15 cellular contexts compared by ENCODE assay signal in the genomic region with DNA sequence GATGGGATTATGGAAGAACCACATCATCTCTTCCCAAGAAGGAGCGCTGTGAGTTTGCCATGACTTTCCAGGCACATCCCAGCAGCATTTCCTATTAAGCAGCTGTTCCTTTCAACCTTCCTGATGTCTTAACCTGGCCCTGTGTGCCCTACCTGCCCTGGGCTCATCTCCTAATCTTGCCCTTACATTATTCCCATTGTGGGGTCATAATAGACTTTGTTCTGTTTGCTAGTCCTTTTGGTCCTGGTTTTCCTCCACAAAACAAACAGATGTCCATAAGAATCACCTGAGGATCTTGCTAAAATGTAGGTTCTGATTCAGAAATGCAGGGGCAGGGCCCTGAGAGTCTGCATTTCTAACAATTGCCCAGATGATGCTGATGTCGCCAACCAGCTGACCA. TPM values are rescaled to one million over a fixed set of nuclear protein-coding genes. Genes with fewer than 3 reads are reported as not detected.
DNase-seq lines count a peak whose midpoint lies in the region; ATAC-seq and TF ChIP-seq lines count a peak whose summit lies in the region.
"Had no signal": no experiment of that assay in that cellular context is flagged by ENCODE, and none has a peak within 500 bp of the region (broad histone marks: within the 10 kb centered on the region; RNA-seq: fewer than 3 reads in every experiment).

No MANE protein-coding gene starts in this region.

- 70 to 99% (median 94%) methylated on average over 2 of the region's 2 CpGs for WGBS in stomach, 5 donors
- no CpG with 5 or more reads among the region's 2 CpGs for WGBS in neuronal stem cell (ENCODE audit: extremely low coverage in 2 of 2, insufficient read length in 2 of 2, insufficient replicate concordance in 1 of 2), 2 donors

- no peak overlapping the region for H2AK5ac ChIP-seq in neuronal stem cell (ENCODE audit: low read depth, low read length)

- H3K9me2 ChIP-seq in PC-9 (ENCODE audit: insufficient read depth), result no peaks in the 10 kb centered on the region

- H3K14ac ChIP-seq in neuronal stem cell (ENCODE audit: low read length), result no peak overlapping the region

- H3K23ac ChIP-seq in neuronal stem cell (ENCODE audit: low read depth, low read length, poor library complexity), result no peak overlapping the region

- H3K18ac ChIP-seq in neuronal stem cell (ENCODE audit: low read length), result no peak overlapping the region

- no peak for ATAC-seq in natural killer cell treated with Interleukin-12 subunit alpha and Interleukin-12 subunit beta and Interleukin-15 and Interleukin-18, amount 100 ng/mL, for 72 hours
- ATAC-seq in natural killer cell (no peak), HG03442 (IDR thresholded peaks at IDR 0.05; ENCODE audit: unreplicated experiment) (no peak)
- ATAC-seq: CD8-positive, alpha-beta T cell had no signal

- H2BK120ac ChIP-seq in neuronal stem cell (ENCODE audit: low read depth, low read length), result no peak overlapping the region

- no peaks in the 10 kb centered on the region for H3K79me1 ChIP-seq in neuronal stem cell (ENCODE audit: low read depth, low read length)

- no peak overlapping the region for H4K8ac ChIP-seq in neuronal stem cell (ENCODE audit: low read depth, low read length)

- no peaks in the 10 kb centered on the region for H3K9me3 Mint-ChIP-seq in natural killer cell treated with Interleukin-12 subunit alpha and Interleukin-12 subunit beta and Interleukin-15 and Interleukin-18, amount 100 ng/mL, for 72 hours
- H3K9me3 Mint-ChIP-seq in natural killer cell, result no peaks in the 10 kb centered on the region
- H3K9me3 Mint-ChIP-seq in neural crest cell, result no peaks in the 10 kb centered on the region
- H3K9me3 Mint-ChIP-seq: CD8-positive, alpha-beta T cell; IgD-negative memory B cell had no signal

- DNase-seq in natural killer cell treated with Interleukin-12 subunit alpha and Interleukin-12 subunit beta and Interleukin-15 and Interleukin-18, amount 100 ng/mL, for 72 hours (ENCODE audit: low spot score), result no peak
- DNase-seq in natural killer cell, result no peak
- DNase-seq in PC-9, result no peak
- no peak for DNase-seq in neural crest cell (ENCODE audit: low read depth, low spot score)
- DNase-seq in stomach, result no peak
- no peak for DNase-seq in neuronal stem cell (ENCODE audit: low spot score)
- DNase-seq: CD8-positive, alpha-beta T cell; COR-L47; DMS153; DMS79 treated with DMSO at 0.1 percent for 48 hours; GDM1; HCEC 1CT had no signal

- H2AFZ ChIP-seq in PC-9, result no peak overlapping the region
- H2AFZ ChIP-seq in neuronal stem cell (ENCODE audit: low read length), result no peak overlapping the region

- TF ChIP-seq EP300 in stomach (IDR thresholded peaks at IDR 0.05), result no peak

- H3K4ac ChIP-seq in neuronal stem cell (ENCODE audit: low read length), result no peak overlapping the region

- no peak overlapping the region for H2BK5ac ChIP-seq in neuronal stem cell (ENCODE audit: low read length)

- peaks cover 39 to 46% of the 10 kb centered on the region in 2 donors for H3K4me1 Mint-ChIP-seq in natural killer cell treated with Interleukin-12 subunit alpha and Interleukin-12 subunit beta and Interleukin-15 and Interleukin-18, amount 100 ng/mL, for 72 hours (ENCODE audit: low read depth in 2 of 2)
- H3K4me1 Mint-ChIP-seq in natural killer cell, result peaks cover 0 to 8% of the 10 kb centered on the region in 2 donors
- H3K4me1 Mint-ChIP-seq in neural crest cell, result peaks cover 10% of the 10 kb centered on the region

- no peak overlapping the region for H2BK12ac ChIP-seq in neuronal stem cell (ENCODE audit: low read length)

- peaks cover 23% of the 10 kb centered on the region for H3F3A ChIP-seq in PC-9 (ENCODE audit: insufficient read depth, low read depth)

- H3K4me1 ChIP-seq in PC-9 (replicated peaks; ENCODE audit: insufficient read depth), result peaks cover 60% of the 10 kb centered on the region
- peaks cover 0 to 24% (median 13%) of the 10 kb centered on the region in 4 donors for H3K4me1 ChIP-seq in stomach
- H3K4me1 ChIP-seq in neuronal stem cell (ENCODE audit: control insufficient read depth in 2 of 2, insufficient read depth in 1 of 2, low read depth in 1 of 2, low read length in 2 of 2), result peaks cover 0 to 2% of the 10 kb centered on the region in 2 donors

- CTCF ChIA-PET in PC-9 (lab: Charles Lee), result no interaction called here

- H3K36me3 ChIP-seq in PC-9 (ENCODE audit: low read depth) (no peaks in the 10 kb centered on the region), stomach (no peaks in the 10 kb centered on the region), neuronal stem cell (replicated peaks in 1 of 2; ENCODE audit: control insufficient read depth in 2 of 2, insufficient read depth in 2 of 2, low read length in 2 of 2) (no peaks in the 10 kb centered on the region)

- no peaks in the 10 kb centered on the region for H3K36me3 Mint-ChIP-seq in natural killer cell treated with Interleukin-12 subunit alpha and Interleukin-12 subunit beta and Interleukin-15 and Interleukin-18, amount 100 ng/mL, for 72 hours
- no peaks in the 10 kb centered on the region for H3K36me3 Mint-ChIP-seq in natural killer cell
- H3K36me3 Mint-ChIP-seq in neural crest cell (ENCODE audit: low read depth), result no peaks in the 10 kb centered on the region
- H3K36me3 Mint-ChIP-seq: CD14-positive monocyte; CD8-positive, alpha-beta T cell; IgD-negative memory B cell had no signal

- no peaks in the 10 kb centered on the region for H4K20me1 ChIP-seq in PC-9 (ENCODE audit: insufficient read depth)

- BruUV-seq in PC-9 (replicated peaks; lab: Mats Ljungman, UMichigan), result no TSS peak

- no peak overlapping the region for H4K91ac ChIP-seq in neuronal stem cell (ENCODE audit: low read depth, low read length, poor library complexity)

- no peaks in the 10 kb centered on the region for H3K79me2 ChIP-seq in PC-9 (ENCODE audit: low read depth)

- no peak overlapping the region for H2BK15ac ChIP-seq in neuronal stem cell (ENCODE audit: low read length)

- H3K4me2 ChIP-seq in PC-9, result no peak overlapping the region
- H3K4me2 ChIP-seq in neuronal stem cell (ENCODE audit: insufficient read depth, low read length, poor library complexity, severe bottlenecking), result no peak overlapping the region

- TF ChIP-seq POLR2A in stomach (IDR thresholded peaks at IDR 0.05), result no peak

- no peaks in the 10 kb centered on the region for H3K27me3 Mint-ChIP-seq in natural killer cell treated with Interleukin-12 subunit alpha and Interleukin-12 subunit beta and Interleukin-15 and Interleukin-18, amount 100 ng/mL, for 72 hours
- H3K27me3 Mint-ChIP-seq in natural killer cell (ENCODE audit: low read depth in 2 of 2) (peaks cover 0 to under 1% of the 10 kb centered on the region in 2 donors), neural crest cell (ENCODE audit: low read depth) (no peaks in the 10 kb centered on the region)

- no peak overlapping the region for H3K9ac ChIP-seq in neuronal stem cell (ENCODE audit: low read depth, low read length, poor library complexity)

- H3K4me3 ChIP-seq in PC-9 (no peak overlapping the region), stomach (no peak overlapping the region), neuronal stem cell (ENCODE audit: low read length in 2 of 2) (no peak overlapping the region)

- H3K27ac ChIP-seq in PC-9, result peak overlapping the region; percentile 99
- no peak overlapping the region for H3K27ac ChIP-seq in stomach
- H3K27ac ChIP-seq in neuronal stem cell (replicated peaks; ENCODE audit: low read length), result no peak overlapping the region

- H3K27me3 ChIP-seq in PC-9 (ENCODE audit: insufficient read depth, low read depth), result no peaks in the 10 kb centered on the region
- H3K27me3 ChIP-seq in stomach, result no peaks in the 10 kb centered on the region
- H3K27me3 ChIP-seq in neuronal stem cell (ENCODE audit: control insufficient read depth in 3 of 3, insufficient read depth in 3 of 3, low read depth in 1 of 3, low read length in 3 of 3), result no peaks in the 10 kb centered on the region

- H3K27ac Mint-ChIP-seq in natural killer cell treated with Interleukin-12 subunit alpha and Interleukin-12 subunit beta and Interleukin-15 and Interleukin-18, amount 100 ng/mL, for 72 hours, result peak overlapping the region; percentile 83 to 88
- H3K27ac Mint-ChIP-seq in natural killer cell (no peak overlapping the region), neural crest cell (ENCODE audit: unreplicated experiment) (peak overlapping the region; percentile 40)
- H3K27ac Mint-ChIP-seq: CD8-positive, alpha-beta T cell; IgD-negative memory B cell had no signal

- H3K4me3 Mint-ChIP-seq in natural killer cell treated with Interleukin-12 subunit alpha and Interleukin-12 subunit beta and Interleukin-15 and Interleukin-18, amount 100 ng/mL, for 72 hours, result no peak overlapping the region
- H3K4me3 Mint-ChIP-seq in natural killer cell (no peak overlapping the region), neural crest cell (no peak overlapping the region)
- H3K4me3 Mint-ChIP-seq: CD14-positive monocyte; CD8-positive, alpha-beta T cell; IgD-negative memory B cell had no signal

- TF ChIP-seq CTCF in natural killer cell (IDR thresholded peaks at IDR 0.05) (no peak), PC-9 (conservative IDR thresholded peaks at IDR 0.05) (no peak), neural crest cell (conservative IDR thresholded peaks at IDR 0.05) (no peak), stomach (IDR thresholded peaks at IDR 0.05) (no peak)

- POLR2A ChIA-PET in PC-9 (lab: Charles Lee; ENCODE audit: unreplicated experiment), result no interaction called here

- no peaks in the 10 kb centered on the region for H3K9me3 ChIP-seq in PC-9 (ENCODE audit: insufficient read depth, low read depth)
- H3K9me3 ChIP-seq in stomach, result no peaks in the 10 kb centered on the region
- H3K9me3 ChIP-seq in neuronal stem cell (replicated peaks in 1 of 2; ENCODE audit: control insufficient read depth in 2 of 2, insufficient read depth in 1 of 2, low read depth in 1 of 2, low read length in 2 of 2), result no peaks in the 10 kb centered on the region

- intact Hi-C loops in natural killer cell (cut with micrococcal nuclease) (no loop called here), PC-9 (cut with micrococcal nuclease; ENCODE audit: unreplicated experiment) (loop anchor here (2.0 kb wide), 1 partner anchor 17 kb away; no protein-coding TSS in a partner anchor), stomach (cut with DNase I; ENCODE audit: low total_unique reads) (no loop called here)

RNA-seq across cellular contexts. Expression of gene TANK, which starts 38.6 kb away (rescaled TPM):
- 100 to 1,000 TPM; 346 to 459 TPM for total RNA-seq in natural killer cell treated with Interleukin-12 subunit alpha and Interleukin-12 subunit beta and Interleukin-15 and Interleukin-18, amount 100 ng/mL, for 72 hours
- total RNA-seq in natural killer cell (100 to 1,000 TPM in 1 of 3 donors, 10 to 100 TPM in 2; 68.9 to 121 (median 76.1) TPM), PC-9 (2021) (31.3 and 46.1 TPM in 2 replicates), neural crest cell (25.7 and 30.2 TPM in 2 replicates), stomach (100 to 1,000 TPM in 1 of 5 donors, 10 to 100 TPM in 4; 12.2 to 140 (median 67.7) TPM)
- polyA plus RNA-seq in stomach, result 10 to 100 TPM; 19.7 to 35.0 (median 33.9) TPM
- 19.5 TPM for polyA plus RNA-seq in neuronal stem cell (2013, experiment 1 of 2)
- 21.2 TPM for polyA plus RNA-seq in neuronal stem cell (2013, experiment 2 of 2)

Comparison
In these comparisons a context has a peak if more than half of its experiments do, and no peak if none do; other contexts are left out.
1. H3K27ac Mint-ChIP-seq: peak in natural killer cell treated with Interleukin-12 subunit alpha and Interleukin-12 subunit beta and Interleukin-15 and Interleukin-18, amount 100 ng/mL, for 72 hours (2 of 2) and neural crest cell (single experiment); none in natural killer cell (0 of 2).